ENCODE assay signal across 25 cellular contexts in the genomic region with DNA sequence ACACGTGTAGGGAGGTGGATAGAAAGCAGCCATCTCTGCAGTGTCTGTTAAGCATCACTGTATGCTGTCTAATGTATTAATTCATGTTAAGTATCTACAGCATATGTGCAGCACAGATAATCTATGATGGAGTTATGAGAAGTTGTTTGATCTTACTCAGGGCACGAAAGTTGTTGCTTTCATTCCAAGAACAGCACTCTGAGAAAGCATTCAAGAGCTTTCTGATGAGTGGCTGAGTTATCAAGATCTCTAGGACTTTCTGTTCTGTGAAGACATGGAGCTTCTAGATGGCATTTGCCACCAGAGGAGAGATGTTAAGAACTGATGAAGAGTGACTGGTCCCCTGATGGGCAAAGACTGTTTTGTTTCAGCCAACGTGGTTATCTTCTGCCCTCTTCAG. TPM values are rescaled to one million over a fixed set of nuclear protein-coding genes. Genes with fewer than 3 reads are reported as not detected.
"Had no signal": no experiment of that assay in that cellular context is flagged by ENCODE, and none has a peak within 500 bp of the region (broad histone marks: within the 10 kb centered on the region; RNA-seq: fewer than 3 reads in every experiment).

No MANE protein-coding gene starts in this region.

- H3K27ac Mint-ChIP-seq: activated CD8-positive, alpha-beta T cell treated with anti-CD3 and anti-CD28 coated beads for 36 hours; activated naive CD8-positive, alpha-beta T cell; dendritic cell treated with granulocyte-macrophage colony-stimulating factor and Interleukin-4, amounts not matched to agents 40 ng/mL and 50 ng/mL, for 4 days; endodermal cell; T-helper 17 cell had no signal

- H3K9me3 Mint-ChIP-seq: activated CD8-positive, alpha-beta T cell treated with anti-CD3 and anti-CD28 coated beads for 36 hours; central memory CD8-positive, alpha-beta T cell; dendritic cell treated with granulocyte-macrophage colony-stimulating factor and Interleukin-4, amounts not matched to agents 40 ng/mL and 50 ng/mL, for 4 days; endodermal cell had no signal

- H3K4me3 Mint-ChIP-seq: activated CD8-positive, alpha-beta T cell treated with anti-CD3 and anti-CD28 coated beads for 36 hours; activated naive CD8-positive, alpha-beta T cell; central memory CD8-positive, alpha-beta T cell; dendritic cell treated with granulocyte-macrophage colony-stimulating factor and Interleukin-4, amounts not matched to agents 40 ng/mL and 50 ng/mL, for 4 days; endodermal cell; T-helper 17 cell had no signal

- ATAC-seq: activated CD8-positive, alpha-beta T cell treated with anti-CD3 and anti-CD28 coated beads for 36 hours; esophagus mucosa; T-helper 17 cell had no signal

- DNase-seq: activated CD4-positive, alpha-beta T cell treated with anti-CD3 and anti-CD28 coated beads for 4 hours; activated CD4-positive, alpha-beta T cell treated with anti-CD3 and anti-CD28 coated beads, Interleukin-2, amount 50 U/mL, for 1 hour; activated CD4-positive, alpha-beta T cell treated with anti-CD3 and anti-CD28 coated beads, Interleukin-2, amount 50 U/mL, for 48 hours; activated CD4-positive, CD25-positive, alpha-beta regulatory T cell; activated CD4-positive, CD25-positive, alpha-beta regulatory T cell treated with anti-CD3 and anti-CD28 coated beads, Interleukin-2, amount 50 U/mL, for 72 hours; activated CD8-positive, alpha-beta memory T cell treated with anti-CD3 and anti-CD28 coated beads for 24 hours; activated CD8-positive, alpha-beta T cell treated with anti-CD3 and anti-CD28 coated beads for 36 hours; activated effector memory CD4-positive, alpha-beta T cell treated with Interleukin-2 at 50 U/mL for 16 hours; activated gamma-delta T cell treated with Interleukin-2 at 50 U/mL for 16 hours; activated naive CD4-positive, alpha-beta T cell treated with anti-CD3 and anti-CD28 coated beads, Interleukin-2, amount 50 U/mL, for 16 hours; activated naive CD4-positive, alpha-beta T cell treated with Interleukin-2 at 50 U/mL for 16 hours; activated T-cell treated with anti-CD3 and anti-CD28 coated beads, Interleukin-2, amount 50 U/mL, for 48 hours; amniotic stem cell; brain microvascular endothelial cell; dorsolateral prefrontal cortex; effector memory CD4-positive, alpha-beta T cell; endodermal cell; foreskin fibroblast; head of caudate nucleus; T-helper 17 cell had no signal

- H3K27me3 Mint-ChIP-seq: activated CD8-positive, alpha-beta T cell treated with anti-CD3 and anti-CD28 coated beads for 36 hours; activated naive CD8-positive, alpha-beta T cell; central memory CD8-positive, alpha-beta T cell; T-helper 17 cell had no signal

- H3K36me3 Mint-ChIP-seq: activated naive CD8-positive, alpha-beta T cell had no signal

RNA-seq across cellular contexts. Expression of a gene that starts 22.6 kb away (rescaled TPM):
- total RNA-seq: epithelial cell of proximal tubule had no signal
